Comparison of ENCODE assay signal across 1 cellular context in genomic region chr22:45671783-45672563, GRCh38.
TF ChIP-seq lines count a peak whose summit lies in the region.

Gene ATXN10, plus strand, starts transcription at chr22:45671834. Its CDS starts 230 bp downstream, at chr22:45672064.

TF ChIP-seq in HepG2, 621 proteins besides CTCF, POLR2A, EP300 and RAD21 (continued from another document and continues in another):
- TF ChIP-seq ATF6 (CRISPR knock-in tag; conservative IDR thresholded peaks at IDR 0.05) (no peak), ZMYM4 (CRISPR knock-in tag; IDR thresholded peaks at IDR 0.05) (peak; percentile 54; the same call in 1 of the 2 replicates), ZHX2 (IDR thresholded peaks at IDR 0.05; ENCODE audit: low read depth) (no peak), ZHX2 (CRISPR knock-in tag; IDR thresholded peaks at IDR 0.05; ENCODE audit: borderline replicate concordance) (no peak), ASH2L (IDR thresholded peaks at IDR 0.05; ENCODE audit: insufficient read length, low read depth, low read length) (peak; percentile 78), GABPB1 (CRISPR knock-in tag; IDR thresholded peaks at IDR 0.05) (peak; percentile 93), ZNF670 (CRISPR knock-in tag; IDR thresholded peaks at IDR 0.05; ENCODE audit: borderline replicate concordance) (no peak), ZFP41 (CRISPR knock-in tag; IDR thresholded peaks at IDR 0.05; ENCODE audit: borderline replicate concordance) (no peak), ZNF343 (CRISPR knock-in tag; IDR thresholded peaks at IDR 0.05) (no peak; the same call in 1 of the 2 replicates), MTERF4 (CRISPR knock-in tag; IDR thresholded peaks at IDR 0.05) (no peak), ZBTB7A (CRISPR knock-in tag; IDR thresholded peaks at IDR 0.05) (peak; percentile 83; the same call in 1 of the 2 replicates), ATF7 (IDR thresholded peaks at IDR 0.05) (no peak), ATF7 (CRISPR knock-in tag; IDR thresholded peaks at IDR 0.05) (0 out of 2 replicates have a peak, but pooled peaks have one; percentile 1), PCBP2 (optimal IDR thresholded peaks at IDR 0.05; ENCODE audit: low read depth, low read length, poor library complexity, severe bottlenecking) (no peak), BRCA1 (CRISPR knock-in tag; IDR thresholded peaks at IDR 0.05) (no peak), FOXJ3 (CRISPR knock-in tag; IDR thresholded peaks at IDR 0.05; ENCODE audit: borderline replicate concordance) (no peak), TRAFD1 (CRISPR knock-in tag; IDR thresholded peaks at IDR 0.05; ENCODE audit: borderline replicate concordance) (no peak), NFE2L2 (IDR thresholded peaks at IDR 0.05; ENCODE audit: low read length) (no peak), ARID5B (CRISPR knock-in tag; IDR thresholded peaks at IDR 0.05) (no peak), ZGPAT (CRISPR knock-in tag; IDR thresholded peaks at IDR 0.05) (peak; percentile 28; the same call in 1 of the 2 replicates), GLMP (CRISPR knock-in tag; IDR thresholded peaks at IDR 0.05; ENCODE audit: borderline replicate concordance) (no peak), TAF1 (CRISPR knock-in tag; IDR thresholded peaks at IDR 0.05) (peak; percentile 76), ZFX (CRISPR knock-in tag; IDR thresholded peaks at IDR 0.05; ENCODE audit: low read depth) (peak; percentile 90), IRF2 (CRISPR knock-in tag; IDR thresholded peaks at IDR 0.05) (no peak), ZNF260 (CRISPR knock-in tag; IDR thresholded peaks at IDR 0.05; ENCODE audit: borderline replicate concordance, low read depth) (no peak), RARA (CRISPR knock-in tag; IDR thresholded peaks at IDR 0.05) (0 out of 2 replicates have a peak, but pooled peaks have one; percentile 7), ZNF646 (CRISPR knock-in tag; IDR thresholded peaks at IDR 0.05) (no peak), MAFK (conservative IDR thresholded peaks at IDR 0.05 in 1 of 2, IDR thresholded peaks at IDR 0.05 in 1 of 2; ENCODE audit: low read length in 2 of 2) (no peak), RNF2 (conservative IDR thresholded peaks at IDR 0.05; ENCODE audit: low read depth) (peak; percentile 66), MED1 (CRISPR knock-in tag; IDR thresholded peaks at IDR 0.05) (0 out of 2 replicates have a peak, but pooled peaks have one; percentile 31), REXO4 (CRISPR knock-in tag; IDR thresholded peaks at IDR 0.05; ENCODE audit: borderline replicate concordance) (no peak), FLYWCH1 (CRISPR knock-in tag; IDR thresholded peaks at IDR 0.05) (no peak)
